8 cellular contexts compared by ENCODE assay signal in genomic region chr20:34824026-34824860, GRCh38. TPM values are rescaled to one million over a fixed set of nuclear protein-coding genes. Genes with fewer than 3 reads are reported as not detected.
A peak's percentile ranks its signal among the peaks of the same experiment; 100 is the strongest.
DNase-seq lines count a peak whose midpoint lies in the region; ATAC-seq and TF ChIP-seq lines count a peak whose summit lies in the region.

No MANE protein-coding gene starts in this region.

- peak; percentile 2 to 9 for DNase-seq in SHP77 (lab: John Stamatoyannopoulos, UW)
- DNase-seq in SHP77 treated with DMSO at 0.1 percent for 48 hours (lab: John Stamatoyannopoulos, UW) = no peak
- DNase-seq in NCI-H82 (lab: John Stamatoyannopoulos, UW) = peak; percentile 83
- DNase-seq in activated CD8-positive, alpha-beta memory T cell treated with anti-CD3 and anti-CD28 coated beads for 1 hour (ENCODE audit: extremely low read depth in 1 of 2, low read depth in 1 of 2) = peak; percentile 34 to 42
- DNase-seq in endodermal cell = peak; percentile 92
- peak; percentile 25 for DNase-seq in midbrain (lab: John Stamatoyannopoulos, UW)
- peak; percentile 56 for DNase-seq in stimulated activated CD8-positive, alpha-beta memory T cell treated with anti-CD3 and anti-CD28 coated beads, Interleukin-4, amount 100 ng/mL, for 24 hours (ENCODE audit: low read depth)

- peak overlapping the region; percentile 94 for H3K4me3 Mint-ChIP-seq in endodermal cell

- peaks cover 3% of the 10 kb centered on the region for H3K27me3 Mint-ChIP-seq in endodermal cell (ENCODE audit: insufficient read depth)

- peak overlapping the region; percentile 63 for H3K9ac ChIP-seq in endodermal cell (ENCODE audit: extremely low read depth, low read length, poor library complexity, severe bottlenecking)

- peak overlapping the region; percentile 95 for H3K27ac Mint-ChIP-seq in endodermal cell

- H3K4me1 Mint-ChIP-seq in endodermal cell = peaks cover 15% of the 10 kb centered on the region

- peaks cover 7% of the 10 kb centered on the region for H3K36me3 ChIP-seq in endodermal cell (ENCODE audit: control insufficient read depth, insufficient read depth, low read length)

- H3K9me3 Mint-ChIP-seq in endodermal cell = no peaks in the 10 kb centered on the region

- ATAC-seq in HG03520 (IDR thresholded peaks at IDR 0.05; ENCODE audit: unreplicated experiment) = peak; percentile 37

- 21 to 33% methylated on average over 3 to 4 of the region's 4 CpGs for WGBS in endodermal cell (ENCODE audit: insufficient coverage in 1 of 2, insufficient read length in 1 of 2), 2 experiments

- H3K9me3 ChIP-seq in endodermal cell (ENCODE audit: control insufficient read depth, low read length) = no peaks in the 10 kb centered on the region

- peak overlapping the region; percentile 91 for H3K4me3 ChIP-seq in endodermal cell (ENCODE audit: low read length)

- peaks cover 8% of the 10 kb centered on the region for H3K36me3 Mint-ChIP-seq in endodermal cell (ENCODE audit: low read depth)

- H3K4me1 ChIP-seq in endodermal cell (ENCODE audit: control insufficient read depth, insufficient read depth, low read length) = peaks cover 4% of the 10 kb centered on the region

- TF ChIP-seq CTCF in endodermal cell (conservative IDR thresholded peaks at IDR 0.05) = no peak

- H3K27me3 ChIP-seq in endodermal cell (ENCODE audit: control insufficient read depth, insufficient read depth, low read length, poor library complexity, severe bottlenecking) = no peaks in the 10 kb centered on the region

- H3K27ac ChIP-seq in endodermal cell (ENCODE audit: low read depth, low read length) = no peak overlapping the region

RNA-seq across cellular contexts. Expression of gene NCOA6, which starts 1.2 kb away (rescaled TPM):
- total RNA-seq in endodermal cell = 10 to 100 TPM; 27.1 to 37.4 TPM
- 34.9 TPM for polyA plus RNA-seq in endodermal cell (2013, experiment 1 of 2)
- 38.0 TPM for polyA plus RNA-seq in endodermal cell (2013, experiment 2 of 2)

RNA-seq across cellular contexts. Expression of gene GGT7, which starts 48.4 kb away (rescaled TPM):
- 10 to 100 TPM; 31.8 to 43.3 TPM for total RNA-seq in endodermal cell
- polyA plus RNA-seq in endodermal cell (2013, experiment 1 of 2) = 41.5 TPM
- polyA plus RNA-seq in endodermal cell (2013, experiment 2 of 2) = 36.6 TPM

RNA-seq across cellular contexts. Expression of gene ACSS2, which starts 52.2 kb away (rescaled TPM):
- total RNA-seq in endodermal cell = 10 to 100 TPM; 17.0 to 34.2 TPM
- polyA plus RNA-seq in endodermal cell (2013, experiment 1 of 2) = 50.9 TPM
- 41.8 TPM for polyA plus RNA-seq in endodermal cell (2013, experiment 2 of 2)
